In genomic region chr2:43426305-43427031, GRCh38 we compare ENCODE assay signal across 8 cellular contexts.
A peak's percentile ranks its signal among the peaks of the same experiment; 100 is the strongest.
DNase-seq lines count a peak whose midpoint lies in the region; ATAC-seq and TF ChIP-seq lines count a peak whose summit lies in the region.

No MANE protein-coding gene starts in this region.

- H3K27me3 ChIP-seq in HL-60 (ENCODE audit: insufficient read depth, poor library complexity, severe bottlenecking) (no peaks in the 10 kb centered on the region), ascending aorta (no peaks in the 10 kb centered on the region)

- POLR2A ChIA-PET in T-cell (lab: Charles Lee), result no interaction called here

- DNase-seq in CD14-positive monocyte (ENCODE audit: low spot score), result peak; percentile 79
- DNase-seq in HL-60 (ENCODE audit: low read depth in 1 of 2, low spot score in 1 of 2), result peak; percentile 53 to 74
- DNase-seq in T-cell, result peak; percentile 9 to 59 (median 39)
- peak in 1 of 2 donors; percentile 87 for DNase-seq in ascending aorta (ENCODE audit: low spot score in 2 of 2)
- peak; percentile 99 for DNase-seq in iris pigment epithelial cell (ENCODE audit: low read depth)
- peak; percentile 59 to 67 for DNase-seq in stimulated activated CD4-positive, alpha-beta T cell treated with anti-CD3 and anti-CD28 coated beads, Interleukin-15, amount 100 ng/mL, for 48 hours (ENCODE audit: low read depth in 2 of 2)
- no peak for DNase-seq in NCI-H510A treated with DMSO at 0.1 percent for 48 hours (lab: John Stamatoyannopoulos, UW)

- H3K4me1 Mint-ChIP-seq in CD14-positive monocyte (peaks cover 43% of the 10 kb centered on the region), T-cell (peaks cover 34 to 43% (median 37%) of the 10 kb centered on the region in 3 donors)

- H3K27ac ChIP-seq in HL-60 (replicated peaks) (peak overlapping the region; percentile 58), ascending aorta (peak overlapping the region; percentile 35 to 65)

- H3K9me3 Mint-ChIP-seq in CD14-positive monocyte (peaks cover 0 to 1% (median 0%) of the 10 kb centered on the region in 7 donors), T-cell (no peaks in the 10 kb centered on the region)

- peak overlapping the region in 1 of 2 donors; percentile 12 for H3K4me3 Mint-ChIP-seq in CD14-positive monocyte
- H3K4me3 Mint-ChIP-seq in T-cell, result peak overlapping the region in 2 of 3 donors; percentile 17 to 20

- H3K27ac Mint-ChIP-seq in CD14-positive monocyte (peak overlapping the region; percentile 87 to 95 (median 92)), T-cell (peak overlapping the region; percentile 88 to 90)

- no peaks in the 10 kb centered on the region for H3K9me3 ChIP-seq in ascending aorta

- CTCF ChIA-PET in T-cell (lab: Charles Lee), result interaction anchor here in 1 of 2 donors (0.6 to 0.7 kb wide), 2 partner anchors 58 to 114 kb away, joined by 3 read pairs; no protein-coding TSS in a partner anchor

- peaks cover 9 to 34% of the 10 kb centered on the region in 2 donors for H3K4me1 ChIP-seq in ascending aorta

- no peaks in the 10 kb centered on the region for H3K36me3 ChIP-seq in ascending aorta

- intact Hi-C loops in CD14-positive monocyte (cut with micrococcal nuclease) (loop anchor here in 1 of 2 donors (1.0 to 5.0 kb wide), 2 partner anchors 8 to 36 kb away; no protein-coding TSS in a partner anchor), ascending aorta (cut with DNase I) (loop anchor here (5.0 kb wide), 1 partner anchor 36 kb away; no protein-coding TSS in a partner anchor)

- H3K4me3 ChIP-seq in HL-60 (replicated peaks; ENCODE audit: insufficient read depth, low read length), result no peak overlapping the region
- H3K4me3 ChIP-seq in ascending aorta, result no peak overlapping the region

- no peak for TF ChIP-seq CTCF in CD14-positive monocyte (IDR thresholded peaks at IDR 0.05)
- TF ChIP-seq CTCF in HL-60 (IDR thresholded peaks at IDR 0.05; ENCODE audit: insufficient read depth, low read length), result no peak
- TF ChIP-seq CTCF in ascending aorta (IDR thresholded peaks at IDR 0.05), result no peak

- ATAC-seq in GM19467 (IDR thresholded peaks at IDR 0.05; ENCODE audit: unreplicated experiment), result peak; percentile 88
- peak; percentile 93 to 99 (median 98) for ATAC-seq in T-cell (replicated peaks in 1 of 4)

- H3K36me3 Mint-ChIP-seq in CD14-positive monocyte (peaks cover 7 to 16% of the 10 kb centered on the region in 2 donors), T-cell (peaks cover 42% of the 10 kb centered on the region)

- H3K27me3 Mint-ChIP-seq in CD14-positive monocyte (ENCODE audit: low read depth in 3 of 3) (no peaks in the 10 kb centered on the region), T-cell (no peaks in the 10 kb centered on the region)
